9 cellular contexts compared by ENCODE assay signal in the genomic region with DNA sequence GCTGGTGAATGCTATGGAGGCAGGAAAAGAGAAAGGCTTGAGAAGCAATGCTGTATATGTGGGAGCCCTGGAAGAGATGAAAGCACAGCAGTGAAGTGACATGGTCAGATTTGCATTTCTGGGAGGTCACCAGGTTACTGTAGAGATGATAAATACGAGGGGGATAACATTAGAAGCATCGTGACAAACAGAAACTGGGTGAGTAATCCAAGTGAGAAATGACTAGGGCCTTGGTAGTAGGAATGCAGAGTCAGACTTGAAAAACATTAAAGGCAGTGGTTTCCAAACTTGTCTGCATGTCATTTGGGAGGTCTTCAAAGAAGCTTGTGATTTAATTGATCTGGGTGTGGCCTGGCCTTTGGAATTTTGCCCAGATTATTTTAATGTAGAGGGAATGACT. TPM values are rescaled to one million over a fixed set of nuclear protein-coding genes. Genes with fewer than 3 reads are reported as not detected.
DNase-seq lines count a peak whose midpoint lies in the region; ATAC-seq, FAIRE-seq and TF ChIP-seq lines count a peak whose summit lies in the region.
"Had no signal": no experiment of that assay in that cellular context is flagged by ENCODE, and none has a peak within 500 bp of the region (broad histone marks: within the 10 kb centered on the region; RNA-seq: fewer than 3 reads in every experiment).

No MANE protein-coding gene starts in this region.

- no peaks in the 10 kb centered on the region for H3K9me3 Mint-ChIP-seq in activated CD4-positive, alpha-beta T cell treated with anti-CD3 and anti-CD28 coated beads, Interleukin-2, amount 10 ng/mL, durations not matched to agents 7 days and 5 days

- no peak overlapping the region for H3K4me3 Mint-ChIP-seq in activated CD4-positive, alpha-beta T cell treated with anti-CD3 and anti-CD28 coated beads, Interleukin-2, amount 10 ng/mL, durations not matched to agents 7 days and 5 days
- H3K4me3 Mint-ChIP-seq: activated naive CD8-positive, alpha-beta T cell had no signal

- intact Hi-C loops in kidney (cut with DNase I) (no loop called here), left colon (cut with DNase I, micrococcal nuclease) (no loop called here)

- no peak overlapping the region for H3K4me3 ChIP-seq in kidney (ENCODE audit: low read length in 2 of 2)

- POLR2A ChIA-PET in activated CD4-positive, alpha-beta T cell treated with anti-CD3 and anti-CD28 coated beads, Interleukin-2, amount 10 ng/mL, durations not matched to agents 7 days and 5 days (lab: Charles Lee), result no interaction called here

- DNase-seq in kidney tubule cell (ENCODE audit: low spot score), result peak; percentile 93
- DNase-seq in activated CD4-positive, alpha-beta T cell treated with anti-CD3 and anti-CD28 coated beads, Interleukin-2, amount 10 ng/mL, durations not matched to agents 7 days and 5 days, result no peak
- no peak for DNase-seq in stimulated activated naive CD4-positive, alpha-beta T cell (lab: John Stamatoyannopoulos, UW)
- no peak for DNase-seq in kidney
- no peak for DNase-seq in left colon

- CTCF ChIA-PET in activated CD4-positive, alpha-beta T cell treated with anti-CD3 and anti-CD28 coated beads, Interleukin-2, amount 10 ng/mL, durations not matched to agents 7 days and 5 days (lab: Charles Lee), result no interaction called here

- no peaks in the 10 kb centered on the region for H3K36me3 ChIP-seq in kidney (ENCODE audit: control insufficient read depth in 1 of 2, insufficient read depth in 2 of 2, low read length in 2 of 2)

- H3K9me3 ChIP-seq in kidney (ENCODE audit: control insufficient read depth in 1 of 2, low read length in 2 of 2), result no peaks in the 10 kb centered on the region

- no peak for TF ChIP-seq CTCF in kidney (IDR thresholded peaks at IDR 0.05; ENCODE audit: borderline replicate concordance, extremely low read depth, insufficient read depth)

- no peaks in the 10 kb centered on the region for H3K4me1 ChIP-seq in kidney (ENCODE audit: control insufficient read depth in 1 of 2, insufficient read depth in 1 of 2, low read depth in 1 of 2, low read length in 2 of 2)

- ATAC-seq in GM18520 (IDR thresholded peaks at IDR 0.05; ENCODE audit: unreplicated experiment) (peak; percentile 100), GM21717 (IDR thresholded peaks at IDR 0.05; ENCODE audit: unreplicated experiment) (peak; percentile 99), HG03571 (IDR thresholded peaks at IDR 0.05; ENCODE audit: unreplicated experiment) (peak; percentile 84), left colon (no peak)

- H3K27ac ChIP-seq in kidney (ENCODE audit: low read depth in 2 of 2, low read length in 2 of 2), result no peak overlapping the region

- H3K9ac ChIP-seq in kidney (ENCODE audit: low read length in 2 of 2), result no peak overlapping the region

- no peak for FAIRE-seq in kidney (lab: Jason Lieb, UNC)

- H3K27me3 Mint-ChIP-seq in activated CD4-positive, alpha-beta T cell treated with anti-CD3 and anti-CD28 coated beads, Interleukin-2, amount 10 ng/mL, durations not matched to agents 7 days and 5 days, result no peaks in the 10 kb centered on the region

- H3K27ac Mint-ChIP-seq in activated CD4-positive, alpha-beta T cell treated with anti-CD3 and anti-CD28 coated beads, Interleukin-2, amount 10 ng/mL, durations not matched to agents 7 days and 5 days, result no peak overlapping the region
- H3K27ac Mint-ChIP-seq: activated naive CD8-positive, alpha-beta T cell had no signal

- H3K36me3 Mint-ChIP-seq in activated CD4-positive, alpha-beta T cell treated with anti-CD3 and anti-CD28 coated beads, Interleukin-2, amount 10 ng/mL, durations not matched to agents 7 days and 5 days (ENCODE audit: low read depth), result no peaks in the 10 kb centered on the region
- H3K36me3 Mint-ChIP-seq: activated naive CD8-positive, alpha-beta T cell had no signal

- H3K4me1 Mint-ChIP-seq in activated CD4-positive, alpha-beta T cell treated with anti-CD3 and anti-CD28 coated beads, Interleukin-2, amount 10 ng/mL, durations not matched to agents 7 days and 5 days, result peaks cover 4% of the 10 kb centered on the region

RNA-seq across cellular contexts. Expression of gene CCDC34, which starts 44.0 kb away (rescaled TPM):
- total RNA-seq in activated CD4-positive, alpha-beta T cell treated with anti-CD3 and anti-CD28 coated beads, Interleukin-2, amount 10 ng/mL, durations not matched to agents 7 days and 5 days, result 10 to 100 TPM; 18.8 to 23.8 TPM
- total RNA-seq in kidney (5.4 TPM), left colon (1 to 10 TPM; 7.7 to 9.2 TPM)
- 6.0 TPM for polyA plus RNA-seq in kidney (ENCODE audit: insufficient read depth, low read depth, low replicate concordance)
